ENCODE assay signal across 31 cellular contexts in genomic region chr19:29871143-29871542, GRCh38. TPM values are rescaled to one million over a fixed set of nuclear protein-coding genes. Genes with fewer than 3 reads are reported as not detected.
DNase-seq lines count a peak whose midpoint lies in the region; ATAC-seq and TF ChIP-seq lines count a peak whose summit lies in the region.
"Had no signal": no experiment of that assay in that cellular context is flagged by ENCODE, and none has a peak within 500 bp of the region (broad histone marks: within the 10 kb centered on the region; RNA-seq: fewer than 3 reads in every experiment).

No MANE protein-coding gene starts in this region.

- peaks cover 3% of the 10 kb centered on the region for H3K36me3 Mint-ChIP-seq in activated naive CD8-positive, alpha-beta T cell
- H3K36me3 Mint-ChIP-seq in activated naive CD8-positive, alpha-beta T cell treated with anti-CD3 and anti-CD28 coated beads for 36 hours: peaks cover 1% of the 10 kb centered on the region
- H3K36me3 Mint-ChIP-seq in activated T-helper 1 cell treated with anti-CD3 and anti-CD28 coated beads, Interleukin-12 subunit alpha, Interleukin-12 subunit beta, Interleukin-2, Interleukin-4 antibody, amounts not matched to agents 30 ng/mL and 10 ng/mL and 1 ng/mL, durations not matched to agents 14 hours and 24 hours and 36 hours (ENCODE audit: low read depth): peaks cover 4% of the 10 kb centered on the region
- H3K36me3 Mint-ChIP-seq in memory B cell: no peaks in the 10 kb centered on the region

- peaks cover 5% of the 10 kb centered on the region for H3K27me3 Mint-ChIP-seq in activated naive CD8-positive, alpha-beta T cell
- H3K27me3 Mint-ChIP-seq in activated naive CD8-positive, alpha-beta T cell treated with anti-CD3 and anti-CD28 coated beads for 36 hours: peaks cover 23% of the 10 kb centered on the region
- H3K27me3 Mint-ChIP-seq in activated T-helper 1 cell treated with anti-CD3 and anti-CD28 coated beads, Interleukin-12 subunit alpha, Interleukin-12 subunit beta, Interleukin-2, Interleukin-4 antibody, amounts not matched to agents 30 ng/mL and 10 ng/mL and 1 ng/mL, durations not matched to agents 14 hours and 24 hours and 36 hours (ENCODE audit: insufficient read depth): peaks cover 15% of the 10 kb centered on the region
- H3K27me3 Mint-ChIP-seq in memory B cell: peaks cover 8% of the 10 kb centered on the region

- TF ChIP-seq CTCF in upper lobe of right lung (IDR thresholded peaks at IDR 0.05) (no peak), ascending aorta (IDR thresholded peaks at IDR 0.05) (no peak)

- H3K9me3 ChIP-seq in upper lobe of right lung: no peaks in the 10 kb centered on the region
- peaks cover 0 to 4% of the 10 kb centered on the region in 2 donors for H3K9me3 ChIP-seq in ascending aorta
- H3K9me3 ChIP-seq: pancreas, Peyer's patch had no signal

- peaks cover 7% of the 10 kb centered on the region for H3K4me1 ChIP-seq in upper lobe of right lung
- H3K4me1 ChIP-seq in ascending aorta: peaks cover 8 to 9% of the 10 kb centered on the region in 2 donors
- H3K4me1 ChIP-seq: breast epithelium had no signal

- H3K4me1 Mint-ChIP-seq in activated naive CD8-positive, alpha-beta T cell (ENCODE audit: low read depth): peaks cover 9% of the 10 kb centered on the region
- H3K4me1 Mint-ChIP-seq in activated naive CD8-positive, alpha-beta T cell treated with anti-CD3 and anti-CD28 coated beads for 36 hours: peaks cover 5% of the 10 kb centered on the region
- peaks cover 5% of the 10 kb centered on the region for H3K4me1 Mint-ChIP-seq in activated T-helper 1 cell treated with anti-CD3 and anti-CD28 coated beads, Interleukin-12 subunit alpha, Interleukin-12 subunit beta, Interleukin-2, Interleukin-4 antibody, amounts not matched to agents 30 ng/mL and 10 ng/mL and 1 ng/mL, durations not matched to agents 14 hours and 24 hours and 36 hours (ENCODE audit: low read depth)
- peaks cover 5% of the 10 kb centered on the region for H3K4me1 Mint-ChIP-seq in memory B cell
- H3K4me1 Mint-ChIP-seq: GM23338 had no signal

- DNase-seq in activated naive CD8-positive, alpha-beta T cell treated with anti-CD3 and anti-CD28 coated beads for 36 hours: no peak
- DNase-seq in activated T-helper 1 cell treated with anti-CD3 and anti-CD28 coated beads, Interleukin-12 subunit alpha, Interleukin-12 subunit beta, Interleukin-2, Interleukin-4 antibody, amounts not matched to agents 30 ng/mL and 10 ng/mL and 1 ng/mL, durations not matched to agents 14 hours and 24 hours and 36 hours (ENCODE audit: low spot score): no peak
- DNase-seq in memory B cell (ENCODE audit: low spot score in 2 of 2) (no peak), upper lobe of right lung (no peak), Kasumi-1 (lab: John Stamatoyannopoulos, UW) (no peak), ascending aorta (ENCODE audit: low spot score in 2 of 2) (no peak)
- DNase-seq in activated CD8-positive, alpha-beta memory T cell treated with anti-CD3 and anti-CD28 coated beads, Interleukin-2, amount 50 U/mL, for 48 hours: no peak
- DNase-seq: activated CD4-positive, alpha-beta T cell treated with anti-CD3 and anti-CD28 coated beads, Interleukin-2, amount 50 U/mL, for 48 hours; activated naive CD4-positive, alpha-beta T cell treated with anti-CD3 and anti-CD28 coated beads for 36 hours; activated T-cell treated with anti-CD3 and anti-CD28 coated beads, Interleukin-2, amount 50 U/mL, for 72 hours; amniotic stem cell; CD4-positive, CD25-positive, alpha-beta regulatory T cell; DMS79 treated with DMSO at 0.1 percent for 48 hours; GF-D8; hippocampal formation; KBM-7; left cardiac atrium; MM.1S; NCI-H1105 treated with DMSO at 0.1 percent for 48 hours; NCI-H1930; NCI-H524 treated with DMSO at 0.1 percent for 48 hours; Peyer's patch; SHP77 treated with DMSO at 0.1 percent for 48 hours; stimulated activated naive CD8-positive, alpha-beta T cell treated with anti-CD3 and anti-CD28 coated beads, Interleukin-15, Interleukin-2, amounts not matched to agents 100 U/mL and 50 U/mL, for 24 hours; T1000 had no signal

- no peak overlapping the region for H3K27ac Mint-ChIP-seq in activated naive CD8-positive, alpha-beta T cell
- H3K27ac Mint-ChIP-seq in activated naive CD8-positive, alpha-beta T cell treated with anti-CD3 and anti-CD28 coated beads for 36 hours: no peak overlapping the region
- H3K27ac Mint-ChIP-seq in activated T-helper 1 cell treated with anti-CD3 and anti-CD28 coated beads, Interleukin-12 subunit alpha, Interleukin-12 subunit beta, Interleukin-2, Interleukin-4 antibody, amounts not matched to agents 30 ng/mL and 10 ng/mL and 1 ng/mL, durations not matched to agents 14 hours and 24 hours and 36 hours: no peak overlapping the region
- H3K27ac Mint-ChIP-seq in memory B cell: no peak overlapping the region
- H3K27ac Mint-ChIP-seq: activated naive CD4-positive, alpha-beta T cell treated with anti-CD3 and anti-CD28 coated beads for 36 hours; activated T-cell treated with anti-CD3 and anti-CD28 coated beads, Interleukin-2, amount 50 U/mL, for 72 hours; CD4-positive, CD25-positive, alpha-beta regulatory T cell; GM23338 had no signal

- H3K27me3 ChIP-seq in upper lobe of right lung (peaks cover 36% of the 10 kb centered on the region), ascending aorta (peaks cover 9% of the 10 kb centered on the region)

- no peak for ATAC-seq in memory B cell (ENCODE audit: low read depth)
- peak; percentile 33 for ATAC-seq in upper lobe of right lung
- ATAC-seq: activated T-cell treated with anti-CD3 and anti-CD28 coated beads, Interleukin-2, amount 50 U/mL, for 72 hours; GM23338; left cardiac atrium; pancreas; stimulated activated naive CD8-positive, alpha-beta T cell treated with anti-CD3 and anti-CD28 coated beads, Interleukin-15, Interleukin-2, amounts not matched to agents 100 U/mL and 50 U/mL, for 24 hours had no signal

- H3K27ac ChIP-seq in upper lobe of right lung (no peak overlapping the region), ascending aorta (no peak overlapping the region)
- H3K27ac ChIP-seq: breast epithelium, pancreas, Peyer's patch, skin epidermis had no signal

- H3K4me3 ChIP-seq in upper lobe of right lung (no peak overlapping the region), ascending aorta (no peak overlapping the region)
- H3K4me3 ChIP-seq: breast epithelium, GM23338, lung, pancreas, Peyer's patch, skin epidermis had no signal

- H3K36me3 ChIP-seq in upper lobe of right lung (no peaks in the 10 kb centered on the region), ascending aorta (no peaks in the 10 kb centered on the region)
- H3K36me3 ChIP-seq: breast epithelium, pancreas, Peyer's patch had no signal

- peak overlapping the region; percentile 53 for H3K4me3 Mint-ChIP-seq in activated naive CD8-positive, alpha-beta T cell
- no peak overlapping the region for H3K4me3 Mint-ChIP-seq in activated naive CD8-positive, alpha-beta T cell treated with anti-CD3 and anti-CD28 coated beads for 36 hours
- H3K4me3 Mint-ChIP-seq in activated T-helper 1 cell treated with anti-CD3 and anti-CD28 coated beads, Interleukin-12 subunit alpha, Interleukin-12 subunit beta, Interleukin-2, Interleukin-4 antibody, amounts not matched to agents 30 ng/mL and 10 ng/mL and 1 ng/mL, durations not matched to agents 14 hours and 24 hours and 36 hours: peak overlapping the region; percentile 1
- peak overlapping the region; percentile 4 for H3K4me3 Mint-ChIP-seq in memory B cell
- H3K4me3 Mint-ChIP-seq: activated naive CD4-positive, alpha-beta T cell treated with anti-CD3 and anti-CD28 coated beads for 36 hours had no signal

- peaks cover 6% of the 10 kb centered on the region for H3K9me3 Mint-ChIP-seq in activated naive CD8-positive, alpha-beta T cell (ENCODE audit: low read depth)
- peaks cover 12% of the 10 kb centered on the region for H3K9me3 Mint-ChIP-seq in activated naive CD8-positive, alpha-beta T cell treated with anti-CD3 and anti-CD28 coated beads for 36 hours
- H3K9me3 Mint-ChIP-seq in activated T-helper 1 cell treated with anti-CD3 and anti-CD28 coated beads, Interleukin-12 subunit alpha, Interleukin-12 subunit beta, Interleukin-2, Interleukin-4 antibody, amounts not matched to agents 30 ng/mL and 10 ng/mL and 1 ng/mL, durations not matched to agents 14 hours and 24 hours and 36 hours: peaks cover 16% of the 10 kb centered on the region
- peaks cover 3% of the 10 kb centered on the region for H3K9me3 Mint-ChIP-seq in memory B cell

- intact Hi-C loops in activated T-helper 1 cell treated with anti-CD3 and anti-CD28 coated beads, Interleukin-12 subunit alpha, Interleukin-12 subunit beta, Interleukin-2, Interleukin-4 antibody, amounts not matched to agents 30 ng/mL and 10 ng/mL and 1 ng/mL, durations not matched to agents 14 hours and 24 hours and 36 hours (cut with micrococcal nuclease): no loop called here
- intact Hi-C loops in upper lobe of right lung (cut with DNase I) (loop anchor here (5.0 kb wide), 1 partner anchor 104 kb away; no protein-coding TSS in a partner anchor), ascending aorta (cut with DNase I) (loop anchor here (10.0 kb wide), 1 partner anchor 256 kb away; no protein-coding TSS in a partner anchor)

RNA-seq across cellular contexts. Expression of gene CCNE1, which starts 59.4 kb away (rescaled TPM):
- total RNA-seq in activated naive CD8-positive, alpha-beta T cell treated with anti-CD3 and anti-CD28 coated beads for 36 hours: 10 to 100 TPM; 36.9 to 38.4 TPM
- 55.1 and 58.4 TPM in 2 replicates for total RNA-seq in activated T-helper 1 cell treated with anti-CD3 and anti-CD28 coated beads, Interleukin-12 subunit alpha, Interleukin-12 subunit beta, Interleukin-2, Interleukin-4 antibody, amounts not matched to agents 30 ng/mL and 10 ng/mL and 1 ng/mL, durations not matched to agents 14 hours and 24 hours and 36 hours
- 0.55 TPM for total RNA-seq in upper lobe of right lung
- total RNA-seq in ascending aorta: not detected

Comparison
In these comparisons a context has a peak if more than half of its experiments do, and no peak if none do; other contexts are left out.
1. RNA of gene CCNE1, which starts 59.4 kb away (total RNA-seq): 55.1 to 58.4 TPM in activated T-helper 1 cell treated with anti-CD3 and anti-CD28 coated beads, Interleukin-12 subunit alpha, Interleukin-12 subunit beta, Interleukin-2, Interleukin-4 antibody, amounts not matched to agents 30 ng/mL and 10 ng/mL and 1 ng/mL, durations not matched to agents 14 hours and 24 hours and 36 hours and 36.9 to 38.4 TPM in activated naive CD8-positive, alpha-beta T cell treated with anti-CD3 and anti-CD28 coated beads for 36 hours; 0.55 TPM in upper lobe of right lung (single experiment) and not detected in ascending aorta (single experiment); every median in the first group is over 10 times any median in the second.